Comparison of ENCODE assay signal across 17 cellular contexts in genomic region chr10:127928021-127928806, GRCh38. TPM values are rescaled to one million over a fixed set of nuclear protein-coding genes. Genes with fewer than 3 reads are reported as not detected.
DNase-seq lines count a peak whose midpoint lies in the region; ATAC-seq and TF ChIP-seq lines count a peak whose summit lies in the region.
"Had no signal": no experiment of that assay in that cellular context is flagged by ENCODE, and none has a peak within 500 bp of the region (broad histone marks: within the 10 kb centered on the region; RNA-seq: fewer than 3 reads in every experiment).

No MANE protein-coding gene starts in this region.

- peaks cover 11% of the 10 kb centered on the region for H3K4me1 Mint-ChIP-seq in mesothelial cell of epicardium
- H3K4me1 Mint-ChIP-seq: stimulated activated naive CD8-positive, alpha-beta T cell treated with anti-CD3 and anti-CD28 coated beads, Interleukin-15, amount 100 ng/mL, for 72 hours had no signal

- no peak for ATAC-seq in GM18505 (IDR thresholded peaks at IDR 0.05; ENCODE audit: unreplicated experiment)
- ATAC-seq: stimulated activated naive CD8-positive, alpha-beta T cell treated with anti-CD3 and anti-CD28 coated beads, Interleukin-15, amount 100 ng/mL, for 72 hours had no signal

- no peak overlapping the region for H3K4me3 Mint-ChIP-seq in mesothelial cell of epicardium
- H3K4me3 Mint-ChIP-seq: activated naive CD8-positive, alpha-beta T cell treated with anti-CD3 and anti-CD28 coated beads, Interleukin-2, amount 10 ng/mL, durations not matched to agents 7 days and 5 days; stimulated activated naive CD8-positive, alpha-beta T cell treated with anti-CD3 and anti-CD28 coated beads, Interleukin-15, amount 100 ng/mL, for 72 hours had no signal

- H3K27me3 Mint-ChIP-seq in mesothelial cell of epicardium (ENCODE audit: low read depth), result no peaks in the 10 kb centered on the region
- H3K27me3 Mint-ChIP-seq: activated naive CD8-positive, alpha-beta T cell treated with anti-CD3 and anti-CD28 coated beads, Interleukin-2, amount 10 ng/mL, durations not matched to agents 7 days and 5 days; stimulated activated naive CD8-positive, alpha-beta T cell treated with anti-CD3 and anti-CD28 coated beads, Interleukin-15, amount 100 ng/mL, for 72 hours had no signal

- peak overlapping the region; percentile 55 for H3K27ac Mint-ChIP-seq in mesothelial cell of epicardium
- H3K27ac Mint-ChIP-seq: activated naive CD8-positive, alpha-beta T cell treated with anti-CD3 and anti-CD28 coated beads, Interleukin-2, amount 10 ng/mL, durations not matched to agents 7 days and 5 days; stimulated activated naive CD8-positive, alpha-beta T cell treated with anti-CD3 and anti-CD28 coated beads, Interleukin-15, amount 100 ng/mL, for 72 hours had no signal

- no peaks in the 10 kb centered on the region for H3K36me3 Mint-ChIP-seq in mesothelial cell of epicardium
- H3K36me3 Mint-ChIP-seq: activated naive CD8-positive, alpha-beta T cell treated with anti-CD3 and anti-CD28 coated beads, Interleukin-2, amount 10 ng/mL, durations not matched to agents 7 days and 5 days had no signal

- TF ChIP-seq POLR2A in GM18505 (IDR thresholded peaks at IDR 0.05; ENCODE audit: borderline replicate concordance, extremely low read depth, insufficient read depth, insufficient read length), result no peak

- TF ChIP-seq CTCF in mesothelial cell of epicardium (IDR thresholded peaks at IDR 0.05; ENCODE audit: unreplicated experiment), result no peak

- H3K9me3 Mint-ChIP-seq in mesothelial cell of epicardium, result peaks cover 8% of the 10 kb centered on the region
- H3K9me3 Mint-ChIP-seq: activated naive CD8-positive, alpha-beta T cell treated with anti-CD3 and anti-CD28 coated beads, Interleukin-2, amount 10 ng/mL, durations not matched to agents 7 days and 5 days; stimulated activated naive CD8-positive, alpha-beta T cell treated with anti-CD3 and anti-CD28 coated beads, Interleukin-15, amount 100 ng/mL, for 72 hours had no signal

- peak; percentile 59 for DNase-seq in AG20443 (ENCODE audit: low spot score)
- peak; percentile 24 for DNase-seq in NCI-H226
- DNase-seq in dermis blood vessel endothelial cell, result peak; percentile 79
- no peak for DNase-seq in mesothelial cell of epicardium (ENCODE audit: low spot score in 2 of 2, unreplicated experiment in 2 of 2)
- DNase-seq in NCI-H774 (lab: John Stamatoyannopoulos, UW), result no peak
- no peak for DNase-seq in OCI-M2 (lab: John Stamatoyannopoulos, UW; ENCODE audit: unreplicated experiment)
- DNase-seq in NK-92 (lab: John Stamatoyannopoulos, UW; ENCODE audit: unreplicated experiment), result no peak
- DNase-seq: activated naive CD8-positive, alpha-beta T cell treated with anti-CD3 and anti-CD28 coated beads, Interleukin-2, amount 10 ng/mL, durations not matched to agents 7 days and 5 days; C1 segment of cervical spinal cord; Kasumi-1; NCI-H2171; SIG-M5; stimulated activated CD4-positive, alpha-beta T cell treated with anti-CD3 and anti-CD28 coated beads, Interleukin-2, amount 100 ng/mL, for 24 hours; stimulated activated naive CD8-positive, alpha-beta T cell treated with anti-CD3 and anti-CD28 coated beads, Interleukin-15, amount 100 ng/mL, for 72 hours had no signal

RNA-seq across cellular contexts. Expression of gene PTPRE, which starts 21.3 kb away (rescaled TPM):
- 178 and 216 TPM in 2 replicates for total RNA-seq in dermis blood vessel endothelial cell
- 2.0 to 2.6 TPM (median 2.1 TPM) in 3 replicates for total RNA-seq in mesothelial cell of epicardium

RNA-seq across cellular contexts. Expression of gene CLRN3, which starts 35.5 kb away (rescaled TPM):
- 0.19 TPM in 1 of 2 replicates, not detected in the other for total RNA-seq in dermis blood vessel endothelial cell
- not detected in 3 replicates for total RNA-seq in mesothelial cell of epicardium
- total RNA-seq: activated naive CD8-positive, alpha-beta T cell treated with anti-CD3 and anti-CD28 coated beads, Interleukin-2, amount 10 ng/mL, durations not matched to agents 7 days and 5 days; H1; osteocyte had no signal

Comparison
In these comparisons a context has a peak if more than half of its experiments do, and no peak if none do; other contexts are left out.
1. DNase-seq: peak in AG20443 (single experiment), NCI-H226 (single experiment) and dermis blood vessel endothelial cell (single experiment); none in mesothelial cell of epicardium (0 of 2), NCI-H774 (single experiment), OCI-M2 (single experiment) and NK-92 (single experiment).
2. RNA of gene PTPRE, which starts 21.3 kb away (total RNA-seq): 178 to 216 TPM in dermis blood vessel endothelial cell; 2.0 to 2.6 TPM in mesothelial cell of epicardium; every median in the first group is over 10 times any median in the second.